ENCODE assay signal across 2 cellular contexts in the genomic region with DNA sequence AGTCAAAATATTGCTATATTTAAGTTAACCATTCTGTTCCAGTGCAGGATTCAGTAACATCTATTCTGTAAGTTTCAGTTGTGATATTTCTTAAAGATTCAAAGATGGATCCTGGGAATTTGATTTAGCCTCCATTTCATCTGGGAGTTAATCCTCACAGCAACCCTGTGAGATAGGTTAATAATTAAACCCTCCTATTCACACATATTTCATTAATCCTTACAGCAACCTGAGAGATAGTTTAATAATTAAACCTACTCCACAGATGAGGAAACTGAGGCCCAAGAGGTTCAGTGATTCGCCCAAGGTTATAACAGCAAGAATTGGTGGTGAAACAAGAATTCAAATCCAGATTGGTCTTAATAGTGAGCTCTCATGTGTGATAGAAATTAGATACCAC.
TF ChIP-seq lines count a peak whose summit lies in the region.

No MANE protein-coding gene starts in this region.

TF ChIP-seq in A549, 52 proteins besides CTCF, POLR2A, EP300 and RAD21:
- TF ChIP-seq HOXB13 (CRISPR knock-in tag; IDR thresholded peaks at IDR 0.05; ENCODE audit: low read depth) (no peak), MYC (IDR thresholded peaks at IDR 0.05; ENCODE audit: borderline replicate concordance, low read length) (no peak), ZNF302 (CRISPR knock-in tag; IDR thresholded peaks at IDR 0.05) (no peak), PHF8 (IDR thresholded peaks at IDR 0.05; ENCODE audit: borderline replicate concordance, low read depth) (no peak), CHD2 (IDR thresholded peaks at IDR 0.05; ENCODE audit: low read length, partially characterized antibody) (no peak), CBX2 (IDR thresholded peaks at IDR 0.05; ENCODE audit: borderline replicate concordance, low read depth) (no peak)
- TF ChIP-seq, protein P1, sequence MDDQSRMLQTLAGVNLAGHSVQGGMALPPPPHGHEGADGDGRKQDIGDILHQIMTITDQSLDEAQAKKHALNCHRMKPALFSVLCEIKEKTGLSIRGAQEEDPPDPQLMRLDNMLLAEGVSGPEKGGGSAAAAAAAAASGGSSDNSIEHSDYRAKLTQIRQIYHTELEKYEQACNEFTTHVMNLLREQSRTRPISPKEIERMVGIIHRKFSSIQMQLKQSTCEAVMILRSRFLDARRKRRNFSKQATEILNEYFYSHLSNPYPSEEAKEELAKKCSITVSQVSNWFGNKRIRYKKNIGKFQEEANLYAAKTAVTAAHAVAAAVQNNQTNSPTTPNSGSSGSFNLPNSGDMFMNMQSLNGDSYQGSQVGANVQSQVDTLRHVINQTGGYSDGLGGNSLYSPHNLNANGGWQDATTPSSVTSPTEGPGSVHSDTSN (IDR thresholded peaks at IDR 0.05) = no peak

TF ChIP-seq in liver, 16 proteins besides CTCF, POLR2A, EP300 and RAD21:
- TF ChIP-seq YY1 (IDR thresholded peaks at IDR 0.05) (peak; percentile 27), HNF4G (IDR thresholded peaks at IDR 0.05) (no peak), FOXA2 (IDR thresholded peaks at IDR 0.05) (no peak), RXRA (IDR thresholded peaks at IDR 0.05) (no peak), HNF4A (conservative IDR thresholded peaks at IDR 0.05) (no peak)
